In the genomic region with DNA sequence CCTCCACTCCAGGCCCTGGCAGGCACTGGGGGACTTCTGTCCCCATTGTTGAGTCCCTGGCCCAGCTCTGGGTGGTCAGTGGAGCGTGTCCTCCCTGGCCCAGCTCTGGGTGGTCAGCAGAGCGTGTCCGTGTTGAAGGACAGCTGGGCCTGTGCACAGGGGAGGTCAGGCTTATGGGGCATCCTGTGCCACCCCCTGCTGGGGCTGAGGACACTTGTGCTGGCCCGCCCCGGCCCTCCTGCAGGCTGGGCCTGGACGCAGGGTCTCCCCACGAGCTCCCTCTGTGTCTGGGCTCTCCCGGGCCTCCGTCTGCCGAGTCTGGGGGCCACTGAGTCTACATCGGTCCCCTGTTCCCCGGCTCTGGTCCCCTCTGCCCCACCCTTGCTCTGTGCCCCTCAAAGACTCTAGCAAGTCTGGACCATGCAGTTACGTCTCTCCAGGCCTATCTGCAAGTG, we compare ENCODE assay signal across 17 cellular contexts. TPM values are rescaled to one million over a fixed set of nuclear protein-coding genes. Genes with fewer than 3 reads are reported as not detected.
A peak's percentile ranks its signal among the peaks of the same experiment; 100 is the strongest.
DNase-seq lines count a peak whose midpoint lies in the region; ATAC-seq and TF ChIP-seq lines count a peak whose summit lies in the region.
"Had no signal": no experiment of that assay in that cellular context is flagged by ENCODE, and none has a peak within 500 bp of the region (broad histone marks: within the 10 kb centered on the region; RNA-seq: fewer than 3 reads in every experiment).

No MANE protein-coding gene starts in this region.

- peaks cover 30 to 36% of the 10 kb centered on the region in 2 donors for H3K4me1 ChIP-seq in thyroid gland
- H3K4me1 ChIP-seq: Caco-2 had no signal

- WGBS in thyroid gland, 2 donors, result 58 to 59% methylated on average over 5 to 12 of the region's 13 CpGs

- no peak for TF ChIP-seq CTCF in RWPE1 (conservative IDR thresholded peaks at IDR 0.05; ENCODE audit: low read depth)
- TF ChIP-seq CTCF in thyroid gland (IDR thresholded peaks at IDR 0.05), result peak in 1 of 6 experiments; percentile 37

- intact Hi-C loops in thyroid gland (cut with DNase I), result no loop called here

- H3K27ac ChIP-seq in RWPE1 (peak overlapping the region; percentile 2; the same call in 1 of the 2 replicates), thyroid gland (peak overlapping the region; percentile 59 to 84 (median 79))
- H3K27ac ChIP-seq: KMS-11 had no signal

- no peak for DNase-seq in RWPE1 (ENCODE audit: low spot score)
- peak; percentile 19 for DNase-seq in glomerular visceral epithelial cell (ENCODE audit: extremely low spot score)
- DNase-seq in thyroid gland, result peak; percentile 89 to 91
- no peak for DNase-seq in activated CD8-positive, alpha-beta memory T cell treated with anti-CD3 and anti-CD28 coated beads, Interleukin-2, amount 50 U/mL, for 48 hours
- DNase-seq: ACHN; AML-193; Caco-2; CD4-positive, CD25-positive, alpha-beta regulatory T cell; DMS153; HFFc6; NCI-H1436; NCI-H446 treated with DMSO at 0.1 percent for 48 hours; NCI-H748 treated with DMSO at 0.1 percent for 48 hours; Right ventricle myocardium superior had no signal

- no peak for TF ChIP-seq POLR2A in thyroid gland (IDR thresholded peaks at IDR 0.05)

- POLR2A ChIA-PET in RWPE1 (lab: Yijun Ruan, JAX; ENCODE audit: low non-redundant PET), result no interaction called here

- CTCF ChIA-PET in RWPE1 (lab: Yijun Ruan, JAX), result interaction anchor here (0.5 to 1.9 kb wide), 4 partner anchors 18 to 56 kb away, joined by 3 to 6 read pairs (median 6); partner anchors contain the start of gene NPDC1

- no peaks in the 10 kb centered on the region for H3K27me3 ChIP-seq in thyroid gland

- H3K9me3 ChIP-seq in thyroid gland, result no peaks in the 10 kb centered on the region
- H3K9me3 ChIP-seq: Caco-2 had no signal

- H3K36me3 ChIP-seq in thyroid gland, result peaks cover 0 to 14% of the 10 kb centered on the region in 2 donors

- H3K4me3 ChIP-seq in thyroid gland (replicated peaks in 1 of 3), result no peak overlapping the region

- no peak for ATAC-seq in GM21717 (IDR thresholded peaks at IDR 0.05; ENCODE audit: unreplicated experiment)

RNA-seq across cellular contexts. Expression of gene CLIC3, which starts 11.5 kb away (rescaled TPM):
- 100 to 1,000 TPM in 3 of 4 donors, 10 to 100 TPM in 1; 97.7 to 301 (median 268) TPM for total RNA-seq in thyroid gland

RNA-seq across cellular contexts. Expression of gene PAXX, which starts 15.6 kb away (rescaled TPM):
- total RNA-seq in thyroid gland, result 100 to 1,000 TPM in 1 of 4 donors, 10 to 100 TPM in 3; 29.8 to 109 (median 50.7) TPM

RNA-seq across cellular contexts. Expression of gene ABCA2, which starts 20.2 kb away (rescaled TPM):
- total RNA-seq in thyroid gland, result 10 to 100 TPM; 36.8 to 59.7 (median 50.2) TPM

RNA-seq across cellular contexts. Expression of gene FUT7, which starts 24.0 kb away (rescaled TPM):
- not detected for total RNA-seq in thyroid gland
- total RNA-seq: Caco-2, HFFc6, M059J, Right ventricle myocardium superior had no signal

RNA-seq across cellular contexts. Expression of gene LCNL1, which starts 25.1 kb away (rescaled TPM):
- under 1 TPM in 1 of 4 donors, not detected in 3; 0.54 TPM for total RNA-seq in thyroid gland
- total RNA-seq: Caco-2; CD4-positive, CD25-positive, alpha-beta regulatory T cell; HFFc6; M059J had no signal

Comparison
In these comparisons a context has a peak if more than half of its experiments do, and no peak if none do; other contexts are left out.
1. DNase-seq: peak in glomerular visceral epithelial cell (single experiment) and thyroid gland (2 of 2); none in RWPE1 (single experiment) and activated CD8-positive, alpha-beta memory T cell treated with anti-CD3 and anti-CD28 coated beads, Interleukin-2, amount 50 U/mL, for 48 hours (single experiment).